In the genomic region with DNA sequence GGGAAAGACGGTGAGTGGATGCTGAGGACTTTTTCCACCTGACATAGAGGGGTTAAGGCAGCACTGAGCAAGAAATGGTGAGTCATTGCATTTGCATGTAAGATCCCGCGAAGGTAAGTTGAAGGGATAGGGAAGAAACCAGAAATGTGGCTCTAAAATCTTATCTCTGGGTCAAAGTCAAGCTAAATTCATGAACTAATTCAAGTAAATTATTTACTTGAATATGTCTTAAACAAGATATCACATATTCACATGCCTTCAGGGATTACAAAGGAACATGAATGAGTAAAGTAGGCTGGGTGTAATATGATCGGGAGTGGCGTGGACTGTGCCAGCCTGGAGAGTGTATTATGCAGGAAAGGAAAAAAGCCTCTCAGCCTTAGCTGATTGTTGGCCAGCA, we compare ENCODE assay signal across 11 cellular contexts.
DNase-seq lines count a peak whose midpoint lies in the region; ATAC-seq and TF ChIP-seq lines count a peak whose summit lies in the region.
"Had no signal": no experiment of that assay in that cellular context is flagged by ENCODE, and none has a peak within 500 bp of the region (broad histone marks: within the 10 kb centered on the region; RNA-seq: fewer than 3 reads in every experiment).

No MANE protein-coding gene starts in this region.

- H3K27me3 Mint-ChIP-seq in brain (no peaks in the 10 kb centered on the region), type B pancreatic cell (no peaks in the 10 kb centered on the region)

- H3K4me1 Mint-ChIP-seq in brain (peaks cover 71% of the 10 kb centered on the region), type B pancreatic cell (ENCODE audit: unreplicated experiment) (peaks cover 42% of the 10 kb centered on the region)

- intact Hi-C loops in left colon (cut with DNase I, micrococcal nuclease): no loop called here

- DNase-seq in NCI-H2171 treated with DMSO at 0.1 percent for 48 hours (lab: John Stamatoyannopoulos, UW): peak; percentile 20
- DNase-seq in NCI-H2171 (lab: John Stamatoyannopoulos, UW): no peak
- peak; percentile 54 to 68 for DNase-seq in left colon
- DNase-seq in type B pancreatic cell (ENCODE audit: extremely low spot score, unreplicated experiment): no peak
- no peak for DNase-seq in amygdala (lab: John Stamatoyannopoulos, UW)
- no peak for DNase-seq in NCI-H146 treated with DMSO at 0.1 percent for 48 hours (lab: John Stamatoyannopoulos, UW; ENCODE audit: unreplicated experiment)
- DNase-seq: MG63, NCI-H526, upper lobe of left lung had no signal

- ATAC-seq in left colon (peak; percentile 93), HG02571 (IDR thresholded peaks at IDR 0.05; ENCODE audit: unreplicated experiment) (no peak)

- peak overlapping the region in 1 of 5 experiments; percentile 14 for H3K4me3 Mint-ChIP-seq in brain
- H3K4me3 Mint-ChIP-seq in type B pancreatic cell: peak overlapping the region; percentile 56

- H3K27ac Mint-ChIP-seq in brain (peak overlapping the region in 4 of 5 experiments; percentile 10 to 90 (median 52)), type B pancreatic cell (peak overlapping the region; percentile 76)

- H3K9me3 Mint-ChIP-seq in brain (peaks cover 0 to 1% (median 0%) of the 10 kb centered on the region in 5 experiments), type B pancreatic cell (no peaks in the 10 kb centered on the region)

- TF ChIP-seq CTCF in brain (conservative IDR thresholded peaks at IDR 0.05) (no peak), type B pancreatic cell (conservative IDR thresholded peaks at IDR 0.05) (no peak)

- H3K36me3 Mint-ChIP-seq in brain: no peaks in the 10 kb centered on the region
- H3K36me3 Mint-ChIP-seq in type B pancreatic cell: no peaks in the 10 kb centered on the region

Comparison
In these comparisons a context has a peak if more than half of its experiments do, and no peak if none do; other contexts are left out.
1. DNase-seq: peak in NCI-H2171 treated with DMSO at 0.1 percent for 48 hours (single experiment) and left colon (2 of 2); none in NCI-H2171 (single experiment), type B pancreatic cell (single experiment), amygdala (0 of 56) and NCI-H146 treated with DMSO at 0.1 percent for 48 hours (single experiment).